21 cellular contexts compared by ENCODE assay signal in genomic region chr3:192275741-192276355, GRCh38.
DNase-seq lines count a peak whose midpoint lies in the region; ATAC-seq, FAIRE-seq and TF ChIP-seq lines count a peak whose summit lies in the region.
"Had no signal": no experiment of that assay in that cellular context is flagged by ENCODE, and none has a peak within 500 bp of the region (broad histone marks: within the 10 kb centered on the region; RNA-seq: fewer than 3 reads in every experiment).

No MANE protein-coding gene starts in this region.

- CTCF ChIA-PET in activated CD4-positive, alpha-beta T cell treated with anti-CD3 and anti-CD28 coated beads, Interleukin-2, amount 10 ng/mL, durations not matched to agents 7 days and 5 days (lab: Charles Lee) = no interaction called here

- intact Hi-C loops in mucosa of descending colon (cut with DNase I, micrococcal nuclease) = no loop called here

- POLR2A ChIA-PET in activated CD4-positive, alpha-beta T cell treated with anti-CD3 and anti-CD28 coated beads, Interleukin-2, amount 10 ng/mL, durations not matched to agents 7 days and 5 days (lab: Charles Lee) = no interaction called here

- no peak overlapping the region for H3K4me3 Mint-ChIP-seq in activated CD4-positive, alpha-beta T cell treated with anti-CD3 and anti-CD28 coated beads, Interleukin-2, amount 10 ng/mL, durations not matched to agents 7 days and 5 days
- H3K4me3 Mint-ChIP-seq: CD14-positive monocyte, GM23338 had no signal

- H3K9me3 ChIP-seq in mucosa of descending colon = no peaks in the 10 kb centered on the region
- H3K9me3 ChIP-seq: SJSA1 had no signal

- no peak for FAIRE-seq in HTR-8/SVneo (lab: Jason Lieb, UNC)
- FAIRE-seq: A204.1, GM12892 had no signal

- H3K36me3 Mint-ChIP-seq in activated CD4-positive, alpha-beta T cell treated with anti-CD3 and anti-CD28 coated beads, Interleukin-2, amount 10 ng/mL, durations not matched to agents 7 days and 5 days (ENCODE audit: low read depth) = no peaks in the 10 kb centered on the region
- H3K36me3 Mint-ChIP-seq: CD14-positive monocyte had no signal

- H3K4me1 ChIP-seq in ACC112 (ENCODE audit: control insufficient read depth, insufficient read depth, low read length, unreplicated experiment) (peaks cover 11% of the 10 kb centered on the region), mucosa of descending colon (ENCODE audit: low read depth) (no peaks in the 10 kb centered on the region)
- H3K4me1 ChIP-seq: SJSA1 had no signal

- H3K27ac ChIP-seq in ACC112 (ENCODE audit: low read depth, low read length) = peak overlapping the region; percentile 70
- H3K27ac ChIP-seq: SJSA1 had no signal

- H3K27me3 Mint-ChIP-seq in activated CD4-positive, alpha-beta T cell treated with anti-CD3 and anti-CD28 coated beads, Interleukin-2, amount 10 ng/mL, durations not matched to agents 7 days and 5 days = no peaks in the 10 kb centered on the region

- H2AFZ ChIP-seq in ACC112 (ENCODE audit: low read length, unreplicated experiment) = no peak overlapping the region
- H2AFZ ChIP-seq: GM23338 had no signal

- H3K79me2 ChIP-seq in ACC112 (ENCODE audit: control insufficient read depth, insufficient read depth, low read length, unreplicated experiment) = no peaks in the 10 kb centered on the region

- no peaks in the 10 kb centered on the region for H3K27me3 ChIP-seq in ACC112 (ENCODE audit: insufficient read depth, low read length)
- H3K27me3 ChIP-seq: SJSA1 had no signal

- no peaks in the 10 kb centered on the region for H3K9me3 Mint-ChIP-seq in activated CD4-positive, alpha-beta T cell treated with anti-CD3 and anti-CD28 coated beads, Interleukin-2, amount 10 ng/mL, durations not matched to agents 7 days and 5 days
- H3K9me3 Mint-ChIP-seq: CD14-positive monocyte, GM23338 had no signal

- DNase-seq in HTR-8/SVneo (ENCODE audit: insufficient read length, low spot score) (peak; percentile 13), astrocyte of the hippocampus (ENCODE audit: low read depth, low spot score) (peak; percentile 20), fibroblast of peridontal ligament (ENCODE audit: extremely low read depth) (peak; percentile 3), mucosa of descending colon (no peak)
- no peak for DNase-seq in activated T-cell treated with anti-CD3 and anti-CD28 coated beads, Interleukin-2, amount 50 U/mL, for 1 hour
- no peak for DNase-seq in activated CD4-positive, alpha-beta T cell treated with anti-CD3 and anti-CD28 coated beads, Interleukin-2, amount 10 ng/mL, durations not matched to agents 7 days and 5 days
- DNase-seq: COR-L47, GDM1, Karpas-422, NCI-H1417, NCI-H1930, NCI-H2171, NCI-H510A, RPMI8226 had no signal

- H3K4me3 ChIP-seq in ACC112 (ENCODE audit: low read depth, low read length) (peak overlapping the region; percentile 25; the same call in 1 of the 2 replicates), mucosa of descending colon (no peak overlapping the region)
- H3K4me3 ChIP-seq: GM23338, SJSA1 had no signal

- H3K27ac Mint-ChIP-seq in activated CD4-positive, alpha-beta T cell treated with anti-CD3 and anti-CD28 coated beads, Interleukin-2, amount 10 ng/mL, durations not matched to agents 7 days and 5 days = no peak overlapping the region
- H3K27ac Mint-ChIP-seq: CD14-positive monocyte had no signal

- H3K36me3 ChIP-seq in ACC112 (ENCODE audit: insufficient read depth, low read length) (no peaks in the 10 kb centered on the region), mucosa of descending colon (ENCODE audit: low read depth) (no peaks in the 10 kb centered on the region)
- H3K36me3 ChIP-seq: SJSA1 had no signal

- H3K4me1 Mint-ChIP-seq in activated CD4-positive, alpha-beta T cell treated with anti-CD3 and anti-CD28 coated beads, Interleukin-2, amount 10 ng/mL, durations not matched to agents 7 days and 5 days = no peaks in the 10 kb centered on the region
- H3K4me1 Mint-ChIP-seq: CD14-positive monocyte had no signal

- TF ChIP-seq CTCF in mucosa of descending colon (IDR thresholded peaks at IDR 0.05) = no peak

- no peak for ATAC-seq in GM18907 (IDR thresholded peaks at IDR 0.05; ENCODE audit: unreplicated experiment)
- no peak for ATAC-seq in mucosa of descending colon
- ATAC-seq: GM23338 had no signal

Comparison
In these comparisons a context has a peak if more than half of its experiments do, and no peak if none do; other contexts are left out.
1. DNase-seq: peak in HTR-8/SVneo (single experiment), astrocyte of the hippocampus (single experiment) and fibroblast of peridontal ligament (single experiment); none in activated T-cell treated with anti-CD3 and anti-CD28 coated beads, Interleukin-2, amount 50 U/mL, for 1 hour (single experiment), activated CD4-positive, alpha-beta T cell treated with anti-CD3 and anti-CD28 coated beads, Interleukin-2, amount 10 ng/mL, durations not matched to agents 7 days and 5 days (single experiment) and mucosa of descending colon (0 of 3).